Comparison of ENCODE assay signal across 13 cellular contexts in the genomic region with DNA sequence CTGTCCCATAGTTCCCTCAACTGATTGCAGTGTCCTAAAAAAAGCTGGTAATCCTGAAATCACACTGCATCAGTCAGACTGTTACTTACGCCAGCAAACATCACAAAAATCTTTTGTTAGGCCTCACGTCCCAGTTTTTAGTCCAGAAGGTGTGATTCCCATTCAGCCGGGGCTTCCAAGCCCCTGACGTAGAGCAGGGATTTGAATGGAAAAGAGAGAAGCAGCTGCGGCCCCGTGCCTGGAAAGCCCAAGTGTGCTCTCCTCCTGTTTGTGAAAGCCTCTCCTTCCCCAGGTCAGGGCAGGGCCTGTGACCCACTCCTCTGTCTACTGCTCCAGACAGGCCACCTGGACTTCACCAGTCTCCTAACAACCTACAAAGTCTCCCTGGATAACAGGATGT.
DNase-seq lines count a peak whose midpoint lies in the region; ATAC-seq lines count a peak whose summit lies in the region.
"Had no signal": no experiment of that assay in that cellular context is flagged by ENCODE, and none has a peak within 500 bp of the region (broad histone marks: within the 10 kb centered on the region; RNA-seq: fewer than 3 reads in every experiment).

No MANE protein-coding gene starts in this region.

- ATAC-seq in GM18502 (IDR thresholded peaks at IDR 0.05; ENCODE audit: poor library complexity, unreplicated experiment) (no peak), HG03378 (IDR thresholded peaks at IDR 0.05; ENCODE audit: unreplicated experiment) (no peak), GM21381 (IDR thresholded peaks at IDR 0.05; ENCODE audit: unreplicated experiment) (no peak)
- ATAC-seq: CD8-positive, alpha-beta T cell had no signal

- DNase-seq in NCI-H510A treated with DMSO at 0.1 percent for 48 hours (lab: John Stamatoyannopoulos, UW), result peak; percentile 11
- no peak for DNase-seq in NCI-H510A (lab: John Stamatoyannopoulos, UW)
- peak; percentile 48 for DNase-seq in NCI-H345 (lab: John Stamatoyannopoulos, UW)
- DNase-seq in SHP77 (lab: John Stamatoyannopoulos, UW), result peak; percentile 58 to 66
- DNase-seq: 8988T; CD8-positive, alpha-beta T cell; DMS 273 treated with DMSO at 0.1 percent for 48 hours; DMS79; GDM1; H9 had no signal
